Comparison of ENCODE assay signal across 22 cellular contexts in the genomic region with DNA sequence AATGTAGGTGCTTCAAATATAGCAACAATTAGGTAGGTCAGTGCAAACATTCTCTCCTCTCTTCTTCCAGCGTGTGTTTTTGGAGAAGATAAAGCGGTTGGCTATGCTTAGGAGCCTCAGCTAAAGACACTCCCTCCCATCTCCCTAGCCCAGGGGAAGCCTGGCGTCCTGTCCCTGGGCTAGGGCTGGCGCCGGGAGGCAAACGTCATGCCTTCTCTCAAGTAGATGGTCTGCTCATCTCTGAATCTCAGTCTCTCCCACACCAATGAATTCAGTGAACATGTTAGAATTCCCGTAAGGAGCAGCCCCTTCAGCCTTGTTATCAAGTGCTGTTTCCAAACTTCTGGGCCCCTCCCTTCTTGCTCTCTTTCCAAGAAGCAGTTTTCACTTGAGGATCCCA.
"Had no signal": no experiment of that assay in that cellular context is flagged by ENCODE, and none has a peak within 500 bp of the region (broad histone marks: within the 10 kb centered on the region; RNA-seq: fewer than 3 reads in every experiment).

No MANE protein-coding gene starts in this region.

- H3K27me3 ChIP-seq: foreskin keratinocyte, neutrophil, transverse colon, upper lobe of right lung, uterus had no signal

- H3K9me3 ChIP-seq: neutrophil, spleen, transverse colon, upper lobe of right lung, uterus had no signal

- H3K9ac ChIP-seq: parathyroid adenoma had no signal

- H3K4me1 ChIP-seq: foreskin keratinocyte, parathyroid adenoma, spleen, transverse colon, upper lobe of right lung, uterus had no signal

- DNase-seq: caudate nucleus; cerebellar nuclear complex; dorsolateral prefrontal cortex; effector CD4-positive, alpha-beta T cell; foreskin keratinocyte; glutamatergic neuron; hypothalamus; immature natural killer cell; islet precursor cell; kidney glomerular epithelial cell; mesendoderm; natural killer cell; spleen; stimulated activated CD4-positive, alpha-beta T cell treated with anti-CD3 and anti-CD28 coated beads, Interleukin-4, amount 100 ng/mL, for 4 hours; stimulated activated naive CD8-positive, alpha-beta T cell treated with anti-CD3 and anti-CD28 coated beads, Interleukin-15, Interleukin-2, amounts not matched to agents 100 U/mL and 50 U/mL, for 24 hours; transverse colon; upper lobe of right lung; uterus had no signal

- ATAC-seq: foreskin keratinocyte; natural killer cell; stimulated activated memory B cell treated with anti-CD40 and anti-IgM and Interleukin-4, amounts not matched to agents 10 μg/mL and 1 μg/mL and 100 μg/mL, for 72 hours; stimulated activated naive CD8-positive, alpha-beta T cell treated with anti-CD3 and anti-CD28 coated beads, Interleukin-15, Interleukin-2, amounts not matched to agents 100 U/mL and 50 U/mL, for 24 hours; upper lobe of right lung had no signal

- H3K36me3 ChIP-seq: neutrophil, spleen, transverse colon, upper lobe of right lung, uterus had no signal

- H3K27ac ChIP-seq: dorsolateral prefrontal cortex, foreskin keratinocyte, neutrophil, parathyroid adenoma, skin epidermis, spleen, transverse colon, upper lobe of right lung, uterus had no signal

- H2AFZ ChIP-seq: parathyroid adenoma had no signal

- H3K4me3 ChIP-seq: dorsolateral prefrontal cortex, skin epidermis, spleen, transverse colon, upper lobe of right lung, uterus had no signal
